12 cellular contexts compared by ENCODE assay signal in the genomic region with DNA sequence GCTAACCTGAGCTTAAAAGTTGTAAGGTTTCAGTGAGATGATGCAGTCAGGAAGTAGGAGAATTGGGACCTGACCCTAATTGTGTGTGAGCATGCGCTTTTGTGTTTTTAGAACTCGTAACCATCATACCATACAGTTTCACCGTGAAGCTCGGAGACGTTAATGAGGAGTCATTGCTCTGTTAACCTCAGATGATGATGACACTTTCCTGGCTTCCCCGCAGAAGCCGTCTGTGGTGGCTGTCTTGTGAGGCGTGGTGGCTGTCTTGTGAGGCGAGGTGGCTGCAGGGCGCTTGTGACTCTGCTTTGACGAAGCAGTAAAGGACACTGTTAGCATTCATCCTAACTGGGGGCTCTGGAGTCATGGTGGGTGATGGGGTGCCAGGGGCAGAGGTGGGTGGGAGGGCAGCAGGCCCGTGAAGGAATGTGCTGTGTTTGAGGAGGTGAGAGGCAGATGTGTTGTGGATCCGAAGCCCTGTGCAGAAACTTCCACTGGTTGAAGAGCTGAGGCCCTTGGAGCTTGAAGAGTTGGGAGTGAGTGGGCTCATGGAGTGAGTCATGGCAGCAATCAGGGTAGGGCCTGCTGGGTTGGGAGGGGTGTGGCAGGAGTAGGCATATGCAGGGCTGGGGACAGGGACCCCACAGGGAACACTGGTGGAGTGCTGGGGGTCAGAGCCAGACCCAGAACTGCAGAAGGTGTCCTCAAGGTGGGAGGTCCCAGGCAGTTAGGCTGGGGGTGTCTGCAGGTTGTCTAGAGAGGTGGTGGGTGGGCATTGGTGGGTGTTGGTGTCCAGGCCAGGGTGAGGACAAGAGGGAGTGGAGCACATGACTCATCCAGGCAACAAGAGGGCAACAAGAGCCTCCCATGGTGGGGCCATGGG. TPM values are rescaled to one million over a fixed set of nuclear protein-coding genes. Genes with fewer than 3 reads are reported as not detected.
DNase-seq lines count a peak whose midpoint lies in the region; ATAC-seq and TF ChIP-seq lines count a peak whose summit lies in the region.
"Had no signal": no experiment of that assay in that cellular context is flagged by ENCODE, and none has a peak within 500 bp of the region (broad histone marks: within the 10 kb centered on the region; RNA-seq: fewer than 3 reads in every experiment).

No MANE protein-coding gene starts in this region.

- peaks cover 11% of the 10 kb centered on the region for H3K36me3 Mint-ChIP-seq in activated naive CD4-positive, alpha-beta T cell treated with anti-CD3 and anti-CD28 coated beads, Interleukin-2, amount 50 U/mL, for 24 hours
- no peaks in the 10 kb centered on the region for H3K36me3 Mint-ChIP-seq in glutamatergic neuron (ENCODE audit: unreplicated experiment)

- no peaks in the 10 kb centered on the region for H3K4me1 Mint-ChIP-seq in activated naive CD4-positive, alpha-beta T cell treated with anti-CD3 and anti-CD28 coated beads, Interleukin-2, amount 50 U/mL, for 24 hours
- H3K4me1 Mint-ChIP-seq in stimulated activated naive CD8-positive, alpha-beta T cell treated with anti-CD3 and anti-CD28 coated beads, Interleukin-15, amount 100 ng/mL, for 72 hours = peaks cover 11% of the 10 kb centered on the region
- no peaks in the 10 kb centered on the region for H3K4me1 Mint-ChIP-seq in glutamatergic neuron (ENCODE audit: low read depth, unreplicated experiment)

- H3K4me1 ChIP-seq in RWPE2 (ENCODE audit: insufficient read depth, poor library complexity, severe bottlenecking) (no peaks in the 10 kb centered on the region), body of pancreas (peaks cover 10% of the 10 kb centered on the region)
- H3K4me1 ChIP-seq: SJSA1, vagina had no signal

- no peak overlapping the region for H3K27ac ChIP-seq in RWPE2 (ENCODE audit: poor library complexity, severe bottlenecking)
- H3K27ac ChIP-seq in body of pancreas = no peak overlapping the region
- H3K27ac ChIP-seq: SJSA1, vagina had no signal

- H3K27me3 Mint-ChIP-seq in activated naive CD4-positive, alpha-beta T cell treated with anti-CD3 and anti-CD28 coated beads, Interleukin-2, amount 50 U/mL, for 24 hours = no peaks in the 10 kb centered on the region
- H3K27me3 Mint-ChIP-seq in stimulated activated naive CD8-positive, alpha-beta T cell treated with anti-CD3 and anti-CD28 coated beads, Interleukin-15, amount 100 ng/mL, for 72 hours = no peaks in the 10 kb centered on the region
- H3K27me3 Mint-ChIP-seq in glutamatergic neuron (ENCODE audit: unreplicated experiment) = peaks cover 3% of the 10 kb centered on the region

- no peak for TF ChIP-seq POLR2A in body of pancreas (IDR thresholded peaks at IDR 0.05)

- peak overlapping the region; percentile 23 for H3K27ac Mint-ChIP-seq in activated naive CD4-positive, alpha-beta T cell treated with anti-CD3 and anti-CD28 coated beads, Interleukin-2, amount 50 U/mL, for 24 hours
- H3K27ac Mint-ChIP-seq in stimulated activated naive CD8-positive, alpha-beta T cell treated with anti-CD3 and anti-CD28 coated beads, Interleukin-15, amount 100 ng/mL, for 72 hours = peak overlapping the region in 1 of 2 donors; percentile 90
- H3K27ac Mint-ChIP-seq in glutamatergic neuron (ENCODE audit: unreplicated experiment) = no peak overlapping the region

- no peaks in the 10 kb centered on the region for H3K9me3 ChIP-seq in RWPE2 (ENCODE audit: severe bottlenecking)
- no peaks in the 10 kb centered on the region for H3K9me3 ChIP-seq in body of pancreas
- H3K9me3 ChIP-seq: SJSA1, vagina had no signal

- peak; percentile 40 for ATAC-seq in RWPE2 (ENCODE audit: low read depth)
- ATAC-seq in esophagus mucosa = peak; percentile 47
- ATAC-seq in stimulated activated naive CD8-positive, alpha-beta T cell treated with anti-CD3 and anti-CD28 coated beads, Interleukin-15, amount 100 ng/mL, for 72 hours = peak; percentile 43
- ATAC-seq in body of pancreas = no peak

- H3K4me3 ChIP-seq in RWPE2 (ENCODE audit: severe bottlenecking) = no peak overlapping the region
- H3K4me3 ChIP-seq in body of pancreas = no peak overlapping the region
- H3K4me3 ChIP-seq: SJSA1, vagina had no signal

- H3K9me3 Mint-ChIP-seq in activated naive CD4-positive, alpha-beta T cell treated with anti-CD3 and anti-CD28 coated beads, Interleukin-2, amount 50 U/mL, for 24 hours = no peaks in the 10 kb centered on the region
- no peaks in the 10 kb centered on the region for H3K9me3 Mint-ChIP-seq in stimulated activated naive CD8-positive, alpha-beta T cell treated with anti-CD3 and anti-CD28 coated beads, Interleukin-15, amount 100 ng/mL, for 72 hours
- no peaks in the 10 kb centered on the region for H3K9me3 Mint-ChIP-seq in glutamatergic neuron (ENCODE audit: unreplicated experiment)

- 85 to 91% methylated on average over 13 of the region's 13 CpGs for WGBS in body of pancreas, 2 donors

- no peaks in the 10 kb centered on the region for H3K27me3 ChIP-seq in RWPE2 (ENCODE audit: insufficient read depth, poor library complexity, severe bottlenecking)
- H3K27me3 ChIP-seq in body of pancreas = no peaks in the 10 kb centered on the region
- H3K27me3 ChIP-seq: SJSA1, vagina had no signal

- TF ChIP-seq CTCF in RWPE2 (IDR thresholded peaks at IDR 0.05; ENCODE audit: poor library complexity, severe bottlenecking) (no peak), glutamatergic neuron (IDR thresholded peaks at IDR 0.05; ENCODE audit: partially characterized antibody, unreplicated experiment) (no peak), body of pancreas (IDR thresholded peaks at IDR 0.05) (no peak)

- intact Hi-C loops in cardiac septum (cut with DNase I) (no loop called here), body of pancreas (cut with DNase I) (no loop called here)

- H3K36me3 ChIP-seq in RWPE2 (ENCODE audit: low read depth) = peaks cover 79% of the 10 kb centered on the region
- peaks cover 0 to 2% of the 10 kb centered on the region in 2 donors for H3K36me3 ChIP-seq in body of pancreas (replicated peaks in 1 of 2; ENCODE audit: insufficient read depth in 1 of 2, low read depth in 2 of 2)

- no peak for DNase-seq in activated naive CD4-positive, alpha-beta T cell treated with Interleukin-2 at 50 U/mL for 16 hours
- DNase-seq in RWPE2 (ENCODE audit: low spot score) = no peak
- no peak for DNase-seq in stimulated activated naive CD8-positive, alpha-beta T cell treated with anti-CD3 and anti-CD28 coated beads, Interleukin-15, amount 100 ng/mL, for 72 hours
- DNase-seq in glutamatergic neuron = no peak
- DNase-seq in cardiac septum (ENCODE audit: low spot score) = no peak
- no peak for DNase-seq in body of pancreas
- DNase-seq: activated gamma-delta T cell treated with Interleukin-2 at 50 U/mL for 16 hours, DMS79 treated with DMSO at 0.1 percent for 48 hours had no signal

- H3K4me3 Mint-ChIP-seq in activated naive CD4-positive, alpha-beta T cell treated with anti-CD3 and anti-CD28 coated beads, Interleukin-2, amount 50 U/mL, for 24 hours = no peak overlapping the region
- no peak overlapping the region for H3K4me3 Mint-ChIP-seq in stimulated activated naive CD8-positive, alpha-beta T cell treated with anti-CD3 and anti-CD28 coated beads, Interleukin-15, amount 100 ng/mL, for 72 hours
- H3K4me3 Mint-ChIP-seq in glutamatergic neuron (ENCODE audit: unreplicated experiment) = no peak overlapping the region

RNA-seq across cellular contexts. Expression of a gene that starts 57.4 kb away (rescaled TPM):
- total RNA-seq in esophagus mucosa = 42.7 TPM
- 138 TPM for total RNA-seq in glutamatergic neuron (ENCODE audit: unreplicated experiment)
- total RNA-seq in cardiac septum = 60.4 TPM
- 10 to 100 TPM; 38.1 to 40.2 TPM for total RNA-seq in body of pancreas
